ENCODE assay signal across 8 cellular contexts in the genomic region with DNA sequence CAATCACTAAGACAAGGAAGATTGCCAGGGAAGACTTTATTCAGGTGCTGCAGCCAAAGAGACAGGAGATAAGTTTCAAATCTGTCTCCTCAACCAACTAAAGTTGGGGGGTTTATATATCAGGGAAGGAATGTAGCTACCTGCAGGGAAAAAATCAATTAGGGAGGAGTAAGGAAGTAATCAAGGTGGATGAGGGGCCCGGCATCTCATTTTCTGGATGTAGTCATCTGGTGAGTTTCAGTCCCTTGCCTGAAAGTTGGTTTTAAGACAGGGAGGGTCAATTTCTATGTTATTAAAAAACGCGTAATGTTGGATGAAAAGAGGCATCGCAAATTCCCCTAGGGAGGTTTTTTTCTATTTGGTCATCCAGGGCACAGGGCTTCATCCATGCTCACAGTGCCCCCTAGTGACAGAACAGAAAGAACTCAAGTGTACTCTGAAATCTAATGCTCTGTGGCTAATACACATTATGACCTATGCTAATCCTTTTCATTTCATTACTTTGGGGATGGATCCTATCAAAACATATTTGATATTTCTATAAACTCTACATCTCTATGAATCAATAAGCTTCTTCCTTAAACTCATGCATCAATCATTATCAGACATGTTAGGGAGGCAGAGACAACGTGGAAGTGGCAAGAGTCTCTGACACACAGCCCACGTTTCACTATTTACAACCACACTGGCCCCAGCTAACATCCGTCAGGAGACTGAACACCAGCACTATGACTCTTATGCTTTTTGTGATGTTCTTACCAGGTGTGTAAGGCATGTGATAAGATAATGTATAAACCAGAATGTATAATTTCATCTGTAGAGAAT.
DNase-seq lines count a peak whose midpoint lies in the region; ATAC-seq and TF ChIP-seq lines count a peak whose summit lies in the region.

No MANE protein-coding gene starts in this region.

- no peak overlapping the region for H3K27ac ChIP-seq in SU-DHL-6 (ENCODE audit: low read depth, low read length)

- H3K4me2 ChIP-seq in SU-DHL-6 (ENCODE audit: low read depth, low read length, poor library complexity, severe bottlenecking) = no peak overlapping the region

- no peaks in the 10 kb centered on the region for H3K27me3 ChIP-seq in SU-DHL-6 (ENCODE audit: low read length)

- no peak overlapping the region for H2AFZ ChIP-seq in SU-DHL-6 (ENCODE audit: low read depth, low read length, severe bottlenecking)

- peak; percentile 87 for ATAC-seq in GM18511 (IDR thresholded peaks at IDR 0.05; ENCODE audit: unreplicated experiment)
- peak; percentile 76 for ATAC-seq in HG02852 (IDR thresholded peaks at IDR 0.05; ENCODE audit: unreplicated experiment)
- ATAC-seq in stimulated activated naive CD8-positive, alpha-beta T cell treated with anti-CD3 and anti-CD28 coated beads, Interleukin-15, Interleukin-2, amounts not matched to agents 100 U/mL and 50 U/mL, for 24 hours = peak; percentile 55

- DNase-seq in CMK (ENCODE audit: low read depth) (peak; percentile 11), NCI-H1092 (lab: John Stamatoyannopoulos, UW) (peak; percentile 53), glomerular visceral epithelial cell (ENCODE audit: extremely low spot score) (peak; percentile 53), activated gamma-delta T cell (lab: John Stamatoyannopoulos, UW) (no peak)
- DNase-seq in stimulated activated naive CD8-positive, alpha-beta T cell treated with anti-CD3 and anti-CD28 coated beads, Interleukin-15, Interleukin-2, amounts not matched to agents 100 U/mL and 50 U/mL, for 24 hours = peak; percentile 7

- TF ChIP-seq CTCF in SU-DHL-6 (IDR thresholded peaks at IDR 0.05; ENCODE audit: insufficient read depth, low read length, poor library complexity, severe bottlenecking) = peak; percentile 47

- no peaks in the 10 kb centered on the region for H3K36me3 ChIP-seq in SU-DHL-6 (ENCODE audit: low read length)

- H4K20me1 ChIP-seq in SU-DHL-6 (ENCODE audit: low read depth, low read length) = no peaks in the 10 kb centered on the region

- H3K79me2 ChIP-seq in SU-DHL-6 (ENCODE audit: insufficient read depth, low read length) = no peaks in the 10 kb centered on the region

- H3F3A ChIP-seq in SU-DHL-6 (ENCODE audit: insufficient read depth) = no peaks in the 10 kb centered on the region

- no peak overlapping the region for H3K4me3 ChIP-seq in SU-DHL-6 (ENCODE audit: insufficient read depth, low read length, poor library complexity, severe bottlenecking)

- no peak overlapping the region for H3K9ac ChIP-seq in SU-DHL-6 (ENCODE audit: low read length)

- H3K9me3 ChIP-seq in SU-DHL-6 (ENCODE audit: insufficient read depth, low read length) = no peaks in the 10 kb centered on the region

- H3K9me2 ChIP-seq in SU-DHL-6 (replicated peaks; ENCODE audit: insufficient read depth, low read length) = no peaks in the 10 kb centered on the region
